8 cellular contexts compared by ENCODE assay signal in genomic region chrX:3811331-3812311, GRCh38.
DNase-seq lines count a peak whose midpoint lies in the region; ATAC-seq and TF ChIP-seq lines count a peak whose summit lies in the region.

No MANE protein-coding gene starts in this region.

- TF ChIP-seq CTCF in astrocyte of the cerebellum (IDR thresholded peaks at IDR 0.05; ENCODE audit: low read depth, low read length, missing control alignments) = peak; percentile 48

- in situ Hi-C loops in astrocyte of the cerebellum (cut with HindIII; ENCODE audit: low sequenced_read_pairs) = no loop called here

- no peak overlapping the region for H3K4me3 ChIP-seq in astrocyte of the cerebellum (ENCODE audit: low read depth, low read length)

- peak; percentile 23 for ATAC-seq in GM18502 (IDR thresholded peaks at IDR 0.05; ENCODE audit: poor library complexity, unreplicated experiment)
- peak; percentile 33 for ATAC-seq in HG03439 (IDR thresholded peaks at IDR 0.05; ENCODE audit: unreplicated experiment)

- peak; percentile 19 for DNase-seq in AG08396 (ENCODE audit: low spot score)
- peak; percentile 59 for DNase-seq in RPMI8226
- DNase-seq in astrocyte of the cerebellum (ENCODE audit: low read depth) = no peak
- DNase-seq in left kidney (ENCODE audit: low read depth, low spot score) = peak; percentile 55
- peak; percentile 21 for DNase-seq in stromal cell of bone marrow (ENCODE audit: low read depth)
- DNase-seq in LoVo (ENCODE audit: low spot score) = no peak

Comparison
In these comparisons a context has a peak if more than half of its experiments do, and no peak if none do; other contexts are left out.
1. DNase-seq: peak in AG08396 (single experiment), RPMI8226 (single experiment), left kidney (single experiment) and stromal cell of bone marrow (single experiment); none in astrocyte of the cerebellum (single experiment) and LoVo (single experiment).